Comparison of ENCODE assay signal across 8 cellular contexts in genomic region chr9:136409557-136410455, GRCh38. TPM values are rescaled to one million over a fixed set of nuclear protein-coding genes. Genes with fewer than 3 reads are reported as not detected.
DNase-seq lines count a peak whose midpoint lies in the region; ATAC-seq and TF ChIP-seq lines count a peak whose summit lies in the region.

No MANE protein-coding gene starts in this region.

- 12 to 13% methylated on average over 39 to 71 of the region's 71 CpGs for WGBS in endodermal cell (ENCODE audit: insufficient coverage in 1 of 2, insufficient read length in 1 of 2), 2 experiments
- 3 to 6% methylated on average over 16 to 58 of the region's 71 CpGs for WGBS in testis, 2 donors

- TF ChIP-seq CTCF in endodermal cell (conservative IDR thresholded peaks at IDR 0.05) (no peak), mucosa of descending colon (IDR thresholded peaks at IDR 0.05) (no peak), testis (IDR thresholded peaks at IDR 0.05) (no peak)

- no peak overlapping the region for H3K27ac ChIP-seq in endodermal cell (ENCODE audit: low read depth, low read length)
- H3K27ac ChIP-seq in testis: peak overlapping the region; percentile 37 to 85

- H3K4me3 ChIP-seq in endodermal cell (ENCODE audit: low read length) (peak overlapping the region; percentile 87), mucosa of descending colon (peak overlapping the region; percentile 96), testis (peak overlapping the region; percentile 90 to 99)

- H3K27me3 Mint-ChIP-seq in activated CD4-positive, alpha-beta T cell treated with anti-CD3 and anti-CD28 coated beads, Interleukin-2, amount 10 ng/mL, durations not matched to agents 24 days and 14 days: no peaks in the 10 kb centered on the region
- H3K27me3 Mint-ChIP-seq in endodermal cell (ENCODE audit: insufficient read depth): no peaks in the 10 kb centered on the region

- intact Hi-C loops in activated CD4-positive, alpha-beta T cell treated with anti-CD3 and anti-CD28 coated beads, Interleukin-2, amount 10 ng/mL, durations not matched to agents 24 days and 14 days (cut with micrococcal nuclease): loop anchor here (1.0 to 5.0 kb wide), 4 partner anchors 10 to 163 kb away; partner anchors contain the start of genes INPP5E, NOTCH1, QSOX2 and SNAPC4
- intact Hi-C loops in mucosa of descending colon (cut with DNase I, micrococcal nuclease) (no loop called here), testis (cut with DNase I; ENCODE audit: low total_unique reads) (no loop called here)

- peak overlapping the region; percentile 95 for H3K27ac Mint-ChIP-seq in activated CD4-positive, alpha-beta T cell treated with anti-CD3 and anti-CD28 coated beads, Interleukin-2, amount 10 ng/mL, durations not matched to agents 24 days and 14 days
- peak overlapping the region; percentile 96 for H3K27ac Mint-ChIP-seq in endodermal cell

- peak overlapping the region; percentile 94 for H3K4me3 Mint-ChIP-seq in activated CD4-positive, alpha-beta T cell treated with anti-CD3 and anti-CD28 coated beads, Interleukin-2, amount 10 ng/mL, durations not matched to agents 24 days and 14 days
- peak overlapping the region; percentile 88 for H3K4me3 Mint-ChIP-seq in endodermal cell

- TF ChIP-seq POLR2A in testis (IDR thresholded peaks at IDR 0.05): no peak

- H3K4me1 ChIP-seq in endodermal cell (ENCODE audit: control insufficient read depth, insufficient read depth, low read length) (peaks cover 5% of the 10 kb centered on the region), mucosa of descending colon (ENCODE audit: low read depth) (peaks cover 16% of the 10 kb centered on the region), testis (peaks cover 15% of the 10 kb centered on the region)

- no peaks in the 10 kb centered on the region for H3K9me3 Mint-ChIP-seq in activated CD4-positive, alpha-beta T cell treated with anti-CD3 and anti-CD28 coated beads, Interleukin-2, amount 10 ng/mL, durations not matched to agents 24 days and 14 days
- no peaks in the 10 kb centered on the region for H3K9me3 Mint-ChIP-seq in endodermal cell

- H3K4me1 Mint-ChIP-seq in activated CD4-positive, alpha-beta T cell treated with anti-CD3 and anti-CD28 coated beads, Interleukin-2, amount 10 ng/mL, durations not matched to agents 24 days and 14 days: peaks cover 43% of the 10 kb centered on the region
- H3K4me1 Mint-ChIP-seq in endodermal cell: peaks cover 20% of the 10 kb centered on the region

- peak; percentile 26 for ATAC-seq in GM21526 (IDR thresholded peaks at IDR 0.05; ENCODE audit: low FRiP score, unreplicated experiment)
- ATAC-seq in mucosa of descending colon: peak; percentile 58

- H3K9me3 ChIP-seq in endodermal cell (ENCODE audit: control insufficient read depth, low read length) (no peaks in the 10 kb centered on the region), mucosa of descending colon (no peaks in the 10 kb centered on the region), testis (no peaks in the 10 kb centered on the region)

- DNase-seq in ELF-1 (ENCODE audit: low read depth, low spot score) (peak; percentile 50), KBM-7 (peak; percentile 36), endodermal cell (peak; percentile 71), mucosa of descending colon (peak in 2 of 3 donors; percentile 45 to 63), testis (peak; percentile 57), DMS153 (lab: John Stamatoyannopoulos, UW) (no peak)
- peak; percentile 78 for DNase-seq in activated CD4-positive, alpha-beta T cell treated with anti-CD3 and anti-CD28 coated beads, Interleukin-2, amount 10 ng/mL, durations not matched to agents 24 days and 14 days

- H3K27me3 ChIP-seq in endodermal cell (ENCODE audit: control insufficient read depth, insufficient read depth, low read length, poor library complexity, severe bottlenecking) (no peaks in the 10 kb centered on the region), testis (no peaks in the 10 kb centered on the region)

- peak overlapping the region; percentile 78 for H3K9ac ChIP-seq in endodermal cell (ENCODE audit: extremely low read depth, low read length, poor library complexity, severe bottlenecking)

- H3K36me3 Mint-ChIP-seq in activated CD4-positive, alpha-beta T cell treated with anti-CD3 and anti-CD28 coated beads, Interleukin-2, amount 10 ng/mL, durations not matched to agents 24 days and 14 days (ENCODE audit: low read depth): peaks cover 62% of the 10 kb centered on the region
- H3K36me3 Mint-ChIP-seq in endodermal cell (ENCODE audit: low read depth): peaks cover 54% of the 10 kb centered on the region

- H3K36me3 ChIP-seq in endodermal cell (ENCODE audit: control insufficient read depth, insufficient read depth, low read length) (peaks cover 61% of the 10 kb centered on the region), mucosa of descending colon (ENCODE audit: low read depth) (peaks cover 7% of the 10 kb centered on the region), testis (ENCODE audit: low read depth, missing control alignments) (no peaks in the 10 kb centered on the region)

- in situ Hi-C loops in KBM-7 (cut with MboI; ENCODE audit: low pct_unique_long_range_greater_than_20kb, low sequenced_read_pairs): no loop called here

RNA-seq across cellular contexts. Expression of gene ENTR1, which starts 0.6 kb away (rescaled TPM):
- total RNA-seq in activated CD4-positive, alpha-beta T cell treated with anti-CD3 and anti-CD28 coated beads, Interleukin-2, amount 10 ng/mL, durations not matched to agents 24 days and 14 days: 56.4 and 60.0 TPM in 2 replicates
- total RNA-seq in endodermal cell (10 to 100 TPM; 76.6 to 83.1 TPM), mucosa of descending colon (10 to 100 TPM; 27.8 to 47.6 (median 33.2) TPM), testis (10 to 100 TPM; 61.7 to 64.3 TPM)
- polyA plus RNA-seq in endodermal cell (2013, experiment 1 of 2): 62.8 TPM
- 58.4 TPM for polyA plus RNA-seq in endodermal cell (2013, experiment 2 of 2)
- polyA plus RNA-seq in testis (ENCODE audit: insufficient read depth, low read depth, low replicate concordance): 69.1 TPM

RNA-seq across cellular contexts. Expression of gene PMPCA, which starts 0.7 kb away (rescaled TPM):
- total RNA-seq in activated CD4-positive, alpha-beta T cell treated with anti-CD3 and anti-CD28 coated beads, Interleukin-2, amount 10 ng/mL, durations not matched to agents 24 days and 14 days: 114 and 124 TPM in 2 replicates
- total RNA-seq in endodermal cell (10 to 100 TPM; 82.7 to 85.4 TPM), mucosa of descending colon (10 to 100 TPM; 42.1 to 50.7 (median 45.1) TPM), testis (10 to 100 TPM; 66.7 to 69.8 TPM)
- polyA plus RNA-seq in endodermal cell (2013, experiment 1 of 2): 58.6 TPM
- polyA plus RNA-seq in endodermal cell (2013, experiment 2 of 2): 51.4 TPM
- polyA plus RNA-seq in testis (ENCODE audit: insufficient read depth, low read depth, low replicate concordance): 78.4 TPM

RNA-seq across cellular contexts. Expression of gene SNAPC4, which starts 9.8 kb away (rescaled TPM):
- 27.3 and 28.0 TPM in 2 replicates for total RNA-seq in activated CD4-positive, alpha-beta T cell treated with anti-CD3 and anti-CD28 coated beads, Interleukin-2, amount 10 ng/mL, durations not matched to agents 24 days and 14 days
- total RNA-seq in endodermal cell: 10 to 100 TPM; 18.0 to 18.7 TPM
- 14.5 TPM for polyA plus RNA-seq in endodermal cell (2013, experiment 1 of 2)
- 13.5 TPM for polyA plus RNA-seq in endodermal cell (2013, experiment 2 of 2)
- 1 to 10 TPM; 7.4 to 7.6 (median 7.6) TPM for total RNA-seq in mucosa of descending colon
- total RNA-seq in testis: 10 to 100 TPM; 29.5 to 35.9 TPM
- polyA plus RNA-seq in testis (ENCODE audit: insufficient read depth, low read depth, low replicate concordance): 21.2 TPM

RNA-seq across cellular contexts. Expression of gene INPP5E, which starts 29.8 kb away (rescaled TPM):
- 19.6 and 20.6 TPM in 2 replicates for total RNA-seq in activated CD4-positive, alpha-beta T cell treated with anti-CD3 and anti-CD28 coated beads, Interleukin-2, amount 10 ng/mL, durations not matched to agents 24 days and 14 days
- total RNA-seq in endodermal cell: 10 to 100 TPM; 30.8 to 34.7 TPM
- polyA plus RNA-seq in endodermal cell (2013, experiment 1 of 2): 22.6 TPM
- polyA plus RNA-seq in endodermal cell (2013, experiment 2 of 2): 19.3 TPM
- total RNA-seq in mucosa of descending colon: 10 to 100 TPM in 1 of 3 donors, 1 to 10 TPM in 2; 9.5 to 14.4 (median 9.6) TPM
- total RNA-seq in testis: 10 to 100 TPM; 32.2 to 38.0 TPM
- polyA plus RNA-seq in testis (ENCODE audit: insufficient read depth, low read depth, low replicate concordance): 22.1 TPM

RNA-seq across cellular contexts. Expression of gene CARD9, which starts 36.3 kb away (rescaled TPM):
- total RNA-seq in activated CD4-positive, alpha-beta T cell treated with anti-CD3 and anti-CD28 coated beads, Interleukin-2, amount 10 ng/mL, durations not matched to agents 24 days and 14 days: 7.8 and 9.2 TPM in 2 replicates
- total RNA-seq in endodermal cell: 1 to 10 TPM in 1 of 2 donors, under 1 TPM in 1; 0.35 to 1.5 TPM
- 0.57 TPM for polyA plus RNA-seq in endodermal cell (2013, experiment 1 of 2)
- 0.21 TPM for polyA plus RNA-seq in endodermal cell (2013, experiment 2 of 2)
- total RNA-seq in mucosa of descending colon: 1 to 10 TPM; 2.2 to 2.4 (median 2.2) TPM
- total RNA-seq in testis: 1 to 10 TPM; 3.5 to 3.7 TPM
- polyA plus RNA-seq in testis (ENCODE audit: insufficient read depth, low read depth, low replicate concordance): 1.8 TPM
